Comparison of ENCODE assay signal across 26 cellular contexts in genomic region chr14:76089575-76089974, GRCh38.
"Had no signal": no experiment of that assay in that cellular context is flagged by ENCODE, and none has a peak within 500 bp of the region (broad histone marks: within the 10 kb centered on the region; RNA-seq: fewer than 3 reads in every experiment).

No MANE protein-coding gene starts in this region.

- H3K27me3 ChIP-seq: adrenal gland, ascending aorta, colonic mucosa, dorsolateral prefrontal cortex, esophagus muscularis mucosa, gastrocnemius medialis, spleen, tibial artery had no signal

- H3K36me3 Mint-ChIP-seq: naive B cell had no signal

- H3K27me3 Mint-ChIP-seq: activated T-cell treated with anti-CD3 and anti-CD28 coated beads, Interleukin-2, amount 50 U/mL, for 24 hours; activated T-helper 17 cell treated with anti-CD3 and anti-CD28 coated beads, Interleukin-2, amount 50 U/mL, for 72 hours had no signal

- H3K4me1 Mint-ChIP-seq: activated T-helper 17 cell treated with anti-CD3 and anti-CD28 coated beads, Interleukin-2, amount 50 U/mL, for 72 hours; naive B cell had no signal

- H3K9me3 ChIP-seq: adrenal gland, ascending aorta, colonic mucosa, esophagus muscularis mucosa, gastrocnemius medialis, lower lobe of right lung, spleen, tibial artery had no signal

- ATAC-seq: activated T-helper 17 cell treated with anti-CD3 and anti-CD28 coated beads, Interleukin-2, amount 50 U/mL, for 72 hours; gastrocnemius medialis; left colon; lower lobe of right lung had no signal

- H3K27ac ChIP-seq: adrenal gland, ascending aorta, colonic mucosa, dorsolateral prefrontal cortex, esophagus muscularis mucosa, lower lobe of right lung, parathyroid adenoma, spleen, tibial artery, VCaP had no signal

- H3K4me1 ChIP-seq: adrenal gland, ascending aorta, colonic mucosa, lower lobe of right lung, parathyroid adenoma had no signal

- H3K9me3 Mint-ChIP-seq: activated T-cell treated with anti-CD3 and anti-CD28 coated beads, Interleukin-2, amount 50 U/mL, for 24 hours; activated T-helper 17 cell treated with anti-CD3 and anti-CD28 coated beads, Interleukin-2, amount 50 U/mL, for 72 hours; naive B cell had no signal

- H3K27ac Mint-ChIP-seq: activated naive CD8-positive, alpha-beta T cell; activated T-cell treated with anti-CD3 and anti-CD28 coated beads, Interleukin-2, amount 50 U/mL, for 24 hours; activated T-helper 17 cell treated with anti-CD3 and anti-CD28 coated beads, Interleukin-2, amount 50 U/mL, for 72 hours; naive B cell had no signal

- DNase-seq: activated CD4-positive, alpha-beta T cell treated with anti-CD3 and anti-CD28 coated beads for 1 hour; activated CD4-positive, alpha-beta T cell treated with anti-CD3 and anti-CD28 coated beads, Interleukin-2, amount 50 U/mL, for 1 hour; activated CD8-positive, alpha-beta memory T cell treated with anti-CD3 and anti-CD28 coated beads for 24 hours; activated CD8-positive, alpha-beta memory T cell treated with anti-CD3 and anti-CD28 coated beads, Interleukin-2, amount 50 U/mL, for 4 hours; activated naive CD4-positive, alpha-beta T cell; activated T-cell treated with anti-CD3 and anti-CD28 coated beads, Interleukin-2, amount 50 U/mL, for 24 hours; adrenal gland; colonic mucosa; gastrocnemius medialis; head of caudate nucleus; left colon; lower lobe of right lung; mesendoderm; naive B cell; nucleus accumbens; spleen; stimulated activated CD4-positive, alpha-beta T cell treated with anti-CD3 and anti-CD28 coated beads, Interleukin-4, amount 100 ng/mL, for 1 hour; stimulated activated naive CD4-positive, alpha-beta T cell; tibial artery had no signal

- H3K4me3 Mint-ChIP-seq: activated naive CD8-positive, alpha-beta T cell; activated T-cell treated with anti-CD3 and anti-CD28 coated beads, Interleukin-2, amount 50 U/mL, for 24 hours; activated T-helper 17 cell treated with anti-CD3 and anti-CD28 coated beads, Interleukin-2, amount 50 U/mL, for 72 hours had no signal

- H3K4me3 ChIP-seq: adrenal gland, ascending aorta, colonic mucosa, dorsolateral prefrontal cortex, esophagus muscularis mucosa, gastrocnemius medialis, lower lobe of right lung, spleen, tibial artery had no signal
